24 cellular contexts compared by ENCODE assay signal in the genomic region with DNA sequence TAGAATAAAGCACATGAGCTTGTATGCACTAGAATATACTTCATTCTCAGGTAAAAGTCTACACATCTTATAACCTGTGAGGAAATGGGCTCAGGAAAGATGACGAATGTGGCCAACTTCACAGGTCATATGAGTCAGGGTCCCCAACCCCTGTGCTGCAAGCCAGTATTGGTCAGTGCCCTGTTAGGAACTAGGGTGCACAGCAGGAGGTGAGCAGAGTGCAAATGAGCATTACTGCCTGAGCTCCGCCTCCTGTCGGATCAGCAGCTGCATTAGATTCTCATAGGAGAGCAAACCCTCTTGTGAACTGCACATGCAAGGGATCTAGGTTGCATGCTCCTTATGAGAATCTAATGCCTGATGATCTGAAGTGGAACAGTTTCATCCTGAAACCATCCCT.
"Had no signal": no experiment of that assay in that cellular context is flagged by ENCODE, and none has a peak within 500 bp of the region (broad histone marks: within the 10 kb centered on the region; RNA-seq: fewer than 3 reads in every experiment).

No MANE protein-coding gene starts in this region.

- H3K4me3 ChIP-seq: K562 had no signal

- H3K27ac ChIP-seq: HL-60, KMS-11, RWPE1 had no signal

- H3K9me3 ChIP-seq: SK-N-SH had no signal

- FAIRE-seq: HTR-8/SVneo, K562 had no signal

- H3K4me1 Mint-ChIP-seq: IgD-negative memory B cell had no signal

- H3K36me3 Mint-ChIP-seq: IgD-negative memory B cell had no signal

- ATAC-seq: K562, Panc1 had no signal

- DNase-seq: Kasumi-1, MM.1S, NCI-H1092 treated with DMSO at 0.1 percent for 48 hours, NCI-H1436, NCI-H187, NCI-H2029, NCI-H2081 treated with DMSO at 0.1 percent for 48 hours, NCI-H2171, NCI-H226, NCI-H446, NCI-H510A, NCI-H524 treated with DMSO at 0.1 percent for 48 hours, NCI-H69, NCI-H774, SIG-M5, SK-N-SH, SW 1271 had no signal

- H3K27ac Mint-ChIP-seq: IgD-negative memory B cell had no signal

- H3K27me3 Mint-ChIP-seq: IgD-negative memory B cell had no signal

- H3K9ac ChIP-seq: KMS-11, SK-N-SH had no signal

- H3K4me3 Mint-ChIP-seq: IgD-negative memory B cell had no signal
